ENCODE assay signal across 8 cellular contexts in the genomic region with DNA sequence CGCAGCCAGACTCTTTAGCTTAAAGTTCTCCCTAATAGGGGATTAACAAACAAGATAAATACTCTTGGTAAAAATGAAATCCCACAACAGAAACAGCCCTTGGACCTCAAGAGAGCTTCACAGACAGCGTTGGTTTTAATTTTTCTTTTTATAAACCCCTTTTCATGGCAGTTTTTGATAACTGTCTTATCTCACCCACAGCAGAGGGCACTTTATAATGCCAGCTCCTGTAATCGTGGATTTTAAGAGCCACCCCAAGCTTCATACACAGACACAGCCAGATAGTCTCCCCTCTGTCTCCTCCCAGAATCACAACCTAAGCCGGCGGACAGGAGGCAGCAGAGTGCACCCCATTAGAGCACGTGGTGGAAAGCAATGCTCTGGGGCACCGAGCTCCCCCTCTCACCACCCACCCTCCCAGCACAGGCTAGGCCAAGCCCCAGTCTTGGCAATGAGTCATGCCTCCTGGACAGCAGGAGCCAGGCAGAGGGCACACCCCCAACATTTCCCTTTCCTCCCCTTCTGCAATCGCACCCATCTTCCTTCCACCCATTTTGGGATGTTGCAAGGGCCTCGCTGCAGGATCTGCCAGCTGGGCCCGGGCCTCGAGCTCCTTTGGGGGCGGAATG. TPM values are rescaled to one million over a fixed set of nuclear protein-coding genes. Genes with fewer than 3 reads are reported as not detected.
DNase-seq lines count a peak whose midpoint lies in the region; ATAC-seq, FAIRE-seq and TF ChIP-seq lines count a peak whose summit lies in the region.

No MANE protein-coding gene starts in this region.

- H3K27me3 Mint-ChIP-seq in activated T-helper 17 cell treated with anti-CD3 and anti-CD28 coated beads, Interleukin-2, amount 50 U/mL, for 72 hours = peaks cover 40% of the 10 kb centered on the region
- peaks cover 3% of the 10 kb centered on the region for H3K27me3 Mint-ChIP-seq in neural progenitor cell (ENCODE audit: insufficient read depth, low read depth)

- H3K79me2 ChIP-seq in neural progenitor cell (ENCODE audit: low read depth) = peaks cover 70% of the 10 kb centered on the region

- CTCF ChIA-PET in AG04449 (lab: Yijun Ruan, JAX) = interaction anchor here (0.8 to 4.1 kb wide), 26 partner anchors 8 to 875 kb away, joined by 3 to 40 read pairs (median 6); no protein-coding TSS in a partner anchor

- DNase-seq in AG04449 (ENCODE audit: low read depth, low spot score) = peak; percentile 74
- peak; percentile 61 for DNase-seq in NCI-H1092 treated with DMSO at 0.1 percent for 48 hours (lab: John Stamatoyannopoulos, UW)
- DNase-seq in globus pallidus (ENCODE audit: low spot score) = peak; percentile 67
- peak; percentile 80 for DNase-seq in neural progenitor cell (ENCODE audit: low spot score)
- DNase-seq in D721Med (ENCODE audit: insufficient read length, low spot score) = no peak

- H3K4me2 ChIP-seq in neural progenitor cell = peak overlapping the region; percentile 93

- H3K27ac ChIP-seq in neural progenitor cell = no peak overlapping the region

- peaks cover 69% of the 10 kb centered on the region for H4K20me1 ChIP-seq in neural progenitor cell (ENCODE audit: low read depth)

- POLR2A ChIA-PET in AG04449 (lab: Yijun Ruan, JAX) = interaction anchor here (0.5 to 1.6 kb wide), 6 partner anchors 22 to 536 kb away, joined by 3 to 8 read pairs (median 4); a partner anchor contains a TSS

- TF ChIP-seq CTCF in AG04449 (IDR thresholded peaks at IDR 0.05; ENCODE audit: insufficient read depth, low read length, missing control alignments) = peak; percentile 84
- peak; percentile 72 for TF ChIP-seq CTCF in GM12873 (IDR thresholded peaks at IDR 0.05; ENCODE audit: insufficient read depth, low read depth, low read length, missing control alignments)
- TF ChIP-seq CTCF in neural progenitor cell (IDR thresholded peaks at IDR 0.05) = peak; percentile 57
- no peak for TF ChIP-seq CTCF in D721Med (IDR thresholded peaks at IDR 0.05; ENCODE audit: insufficient read depth, missing control alignments)

- H3K9me3 Mint-ChIP-seq in activated T-helper 17 cell treated with anti-CD3 and anti-CD28 coated beads, Interleukin-2, amount 50 U/mL, for 72 hours = no peaks in the 10 kb centered on the region
- H3K9me3 Mint-ChIP-seq in neural progenitor cell = no peaks in the 10 kb centered on the region

- H3K27me3 ChIP-seq in neural progenitor cell = no peaks in the 10 kb centered on the region

- H3K4me3 Mint-ChIP-seq in activated T-helper 17 cell treated with anti-CD3 and anti-CD28 coated beads, Interleukin-2, amount 50 U/mL, for 72 hours = peak overlapping the region; percentile 88
- peak overlapping the region; percentile 88 for H3K4me3 Mint-ChIP-seq in neural progenitor cell

- ATAC-seq in HG02623 (IDR thresholded peaks at IDR 0.05; ENCODE audit: unreplicated experiment) = peak; percentile 24
- ATAC-seq in activated T-helper 17 cell treated with anti-CD3 and anti-CD28 coated beads, Interleukin-2, amount 50 U/mL, for 72 hours (replicated peaks) = peak; percentile 20

- no peak for FAIRE-seq in D721Med (lab: Jason Lieb, UNC)

- no peak overlapping the region for H3K9ac ChIP-seq in neural progenitor cell

- peaks cover 4% of the 10 kb centered on the region for H3K36me3 ChIP-seq in neural progenitor cell

- H3F3A ChIP-seq in neural progenitor cell (ENCODE audit: low read depth) = peaks cover 74% of the 10 kb centered on the region

- H2AFZ ChIP-seq in neural progenitor cell (replicated peaks) = no peak overlapping the region

- peaks cover 5% of the 10 kb centered on the region for H3K36me3 Mint-ChIP-seq in activated T-helper 17 cell treated with anti-CD3 and anti-CD28 coated beads, Interleukin-2, amount 50 U/mL, for 72 hours (ENCODE audit: low read depth)
- peaks cover 13% of the 10 kb centered on the region for H3K36me3 Mint-ChIP-seq in neural progenitor cell

- H3K4me1 Mint-ChIP-seq in activated T-helper 17 cell treated with anti-CD3 and anti-CD28 coated beads, Interleukin-2, amount 50 U/mL, for 72 hours = peaks cover 5% of the 10 kb centered on the region
- peaks cover 59% of the 10 kb centered on the region for H3K4me1 Mint-ChIP-seq in neural progenitor cell

- no peaks in the 10 kb centered on the region for H3K9me3 ChIP-seq in neural progenitor cell (ENCODE audit: low read depth)

- H3K27ac Mint-ChIP-seq in activated T-helper 17 cell treated with anti-CD3 and anti-CD28 coated beads, Interleukin-2, amount 50 U/mL, for 72 hours = no peak overlapping the region
- H3K27ac Mint-ChIP-seq in neural progenitor cell = peak overlapping the region; percentile 96

- H3K4me1 ChIP-seq in neural progenitor cell = peaks cover 48% of the 10 kb centered on the region

- H3K4me3 ChIP-seq in AG04449 (ENCODE audit: low read depth, low read length) (peak overlapping the region; percentile 92), neural progenitor cell (peak overlapping the region; percentile 87)

RNA-seq across cellular contexts. Expression of a gene that starts 2.5 kb away (rescaled TPM):
- total RNA-seq in activated T-helper 17 cell treated with anti-CD3 and anti-CD28 coated beads, Interleukin-2, amount 50 U/mL, for 72 hours = under 1 TPM in 1 of 2 donors, not detected in 1; 0.98 TPM
- 121 and 129 TPM in 2 replicates for total RNA-seq in neural progenitor cell (ENCODE audit: low replicate concordance)

Comparison
In these comparisons a context has a peak if more than half of its experiments do, and no peak if none do; other contexts are left out.
1. RNA of a gene that starts 2.5 kb away (total RNA-seq): 121 to 129 TPM in neural progenitor cell; 0.98 TPM in activated T-helper 17 cell treated with anti-CD3 and anti-CD28 coated beads, Interleukin-2, amount 50 U/mL, for 72 hours; every median in the first group is over 10 times any median in the second.